In genomic region chr20:52921300-52921699, GRCh38 we compare ENCODE assay signal across 19 cellular contexts. TPM values are rescaled to one million over a fixed set of nuclear protein-coding genes. Genes with fewer than 3 reads are reported as not detected.
A peak's percentile ranks its signal among the peaks of the same experiment; 100 is the strongest.
DNase-seq lines count a peak whose midpoint lies in the region; ATAC-seq, FAIRE-seq and TF ChIP-seq lines count a peak whose summit lies in the region.
"Had no signal": no experiment of that assay in that cellular context is flagged by ENCODE, and none has a peak within 500 bp of the region (broad histone marks: within the 10 kb centered on the region; RNA-seq: fewer than 3 reads in every experiment).

No MANE protein-coding gene starts in this region.

- H3K4me1 Mint-ChIP-seq in nephron progenitor cell = peaks cover 67% of the 10 kb centered on the region
- H3K4me1 Mint-ChIP-seq: CD4-positive, alpha-beta memory T cell had no signal

- no peaks in the 10 kb centered on the region for H3K4me1 ChIP-seq in stomach
- H3K4me1 ChIP-seq: HAP-1 had no signal

- no peaks in the 10 kb centered on the region for H3K36me3 ChIP-seq in stomach
- H3K36me3 ChIP-seq: HAP-1 had no signal

- POLR2A ChIA-PET in HEK293T (lab: Yijun Ruan, JAX) = no interaction called here

- CTCF ChIA-PET in HEK293T (lab: Yijun Ruan, JAX) = interaction anchor here (0.6 kb wide), 1 partner anchor 9 kb away, joined by 3 read pairs; no protein-coding TSS in a partner anchor

- TF ChIP-seq POLR2A in stomach (IDR thresholded peaks at IDR 0.05) = no peak

- no peak overlapping the region for H3K4me3 Mint-ChIP-seq in nephron progenitor cell
- H3K4me3 Mint-ChIP-seq: CD4-positive, alpha-beta memory T cell had no signal

- no peak for TF ChIP-seq EP300 in stomach (IDR thresholded peaks at IDR 0.05)

- no peak for TF ChIP-seq CTCF in nephron progenitor cell (IDR thresholded peaks at IDR 0.05)
- no peak for TF ChIP-seq CTCF in stomach (IDR thresholded peaks at IDR 0.05)

- H3K9me3 ChIP-seq in stomach = no peaks in the 10 kb centered on the region
- H3K9me3 ChIP-seq: HAP-1 had no signal

- WGBS in stomach, 5 donors = 85 to 90% (median 88%) methylated on average over 8 of the region's 8 CpGs

- DNase-seq in HEK293T (ENCODE audit: extremely low spot score) (no peak), RCC 7860 (ENCODE audit: low spot score) (peak; percentile 74), nephron progenitor cell (no peak), NCI-H146 treated with DMSO at 0.1 percent for 48 hours (lab: John Stamatoyannopoulos, UW; ENCODE audit: unreplicated experiment) (no peak), stomach (no peak)
- DNase-seq: C1 segment of cervical spinal cord; CD4-positive, alpha-beta memory T cell; COR-L47; DMS79; EL; GDM1; GOT3 had no signal

- intact Hi-C loops in stomach (cut with DNase I; ENCODE audit: low total_unique reads) = no loop called here

- no peak for ATAC-seq in GM21367 (IDR thresholded peaks at IDR 0.05; ENCODE audit: unreplicated experiment)
- ATAC-seq: GM12878 had no signal

- H3K9me3 Mint-ChIP-seq in nephron progenitor cell = peaks cover 8% of the 10 kb centered on the region
- H3K9me3 Mint-ChIP-seq: CD4-positive, alpha-beta memory T cell had no signal

- peak; percentile 91 for FAIRE-seq in RCC 7860 (lab: Jason Lieb, UNC)
- FAIRE-seq: GM12878, GM19239, H54 had no signal

- no peak overlapping the region for H3K27ac ChIP-seq in stomach

- no peaks in the 10 kb centered on the region for H3K27me3 ChIP-seq in stomach

- H3K27me3 Mint-ChIP-seq in nephron progenitor cell (ENCODE audit: low read depth, poor library complexity) = peaks cover 7% of the 10 kb centered on the region

- peak overlapping the region; percentile 15 for H3K27ac Mint-ChIP-seq in nephron progenitor cell
- H3K27ac Mint-ChIP-seq: CD4-positive, alpha-beta memory T cell had no signal

- H3K4me3 ChIP-seq in stomach = no peak overlapping the region
- H3K4me3 ChIP-seq: GM12878, HAP-1 had no signal

- no peaks in the 10 kb centered on the region for H3K36me3 Mint-ChIP-seq in nephron progenitor cell (ENCODE audit: low read depth)
- H3K36me3 Mint-ChIP-seq: CD4-positive, alpha-beta memory T cell had no signal

TF ChIP-seq in HEK293T, 16 proteins besides CTCF, POLR2A, EP300 and RAD21:
- TF ChIP-seq PKNOX1 (IDR thresholded peaks at IDR 0.05) = 0 out of 2 replicates have a peak, but pooled peaks have one; percentile 14
- TF ChIP-seq SP1 (IDR thresholded peaks at IDR 0.05) = no peak

RNA-seq across cellular contexts. Expression of gene TSHZ2, which starts 50.9 kb away (rescaled TPM):
- total RNA-seq in stomach = 10 to 100 TPM in 3 of 5 donors, 1 to 10 TPM in 2; 2.9 to 20.5 (median 13.2) TPM
- polyA plus RNA-seq in stomach = 1 to 10 TPM; 4.1 to 6.8 (median 4.7) TPM
- total RNA-seq: A172 had no signal
- polyA plus RNA-seq: BJ had no signal
